ENCODE assay signal across 18 cellular contexts in genomic region chr10:8830064-8830463, GRCh38.
"Had no signal": no experiment of that assay in that cellular context is flagged by ENCODE, and none has a peak within 500 bp of the region (broad histone marks: within the 10 kb centered on the region; RNA-seq: fewer than 3 reads in every experiment).

No MANE protein-coding gene starts in this region.

- H3K27me3 ChIP-seq: brain microvascular endothelial cell had no signal

- DNase-seq: activated CD4-positive, alpha-beta T cell treated with anti-CD3 and anti-CD28 coated beads for 4 hours; activated effector memory CD4-positive, alpha-beta T cell treated with Interleukin-2 at 50 U/mL for 16 hours; activated naive CD4-positive, alpha-beta T cell; activated T-cell treated with anti-CD3 and anti-CD28 coated beads for 4 hours; brain microvascular endothelial cell; cerebellar nuclear complex; IMR-90; Kasumi-1; KBM-7; NCI-H1105 treated with DMSO at 0.1 percent for 48 hours; NCI-H1436 treated with DMSO at 0.1 percent for 48 hours; NCI-H187; NCI-H2081 treated with DMSO at 0.1 percent for 48 hours; NCI-H446; NCI-H524; SW 1271 had no signal

- H3K4me1 Mint-ChIP-seq: activated naive CD4-positive, alpha-beta T cell treated with anti-CD3 and anti-CD28 coated beads, Interleukin-2, amount 50 U/mL, for 24 hours had no signal

- H3K27ac Mint-ChIP-seq: activated naive CD4-positive, alpha-beta T cell treated with anti-CD3 and anti-CD28 coated beads, Interleukin-2, amount 50 U/mL, for 24 hours had no signal

- H3K4me3 ChIP-seq: SK-N-MC had no signal

- H3K27me3 Mint-ChIP-seq: activated naive CD4-positive, alpha-beta T cell treated with anti-CD3 and anti-CD28 coated beads, Interleukin-2, amount 50 U/mL, for 24 hours had no signal

- H3K36me3 ChIP-seq: brain microvascular endothelial cell had no signal

- H3K4me3 Mint-ChIP-seq: activated naive CD4-positive, alpha-beta T cell treated with anti-CD3 and anti-CD28 coated beads, Interleukin-2, amount 50 U/mL, for 24 hours had no signal

- H3K36me3 Mint-ChIP-seq: activated naive CD4-positive, alpha-beta T cell treated with anti-CD3 and anti-CD28 coated beads, Interleukin-2, amount 50 U/mL, for 24 hours had no signal

- H3K9me3 Mint-ChIP-seq: activated naive CD4-positive, alpha-beta T cell treated with anti-CD3 and anti-CD28 coated beads, Interleukin-2, amount 50 U/mL, for 24 hours had no signal

- H3K27ac ChIP-seq: brain microvascular endothelial cell, SK-N-MC had no signal
